9 cellular contexts compared by ENCODE assay signal in genomic region chr19:7902796-7903243, GRCh38. TPM values are rescaled to one million over a fixed set of nuclear protein-coding genes. Genes with fewer than 3 reads are reported as not detected.
DNase-seq lines count a peak whose midpoint lies in the region; ATAC-seq, FAIRE-seq and TF ChIP-seq lines count a peak whose summit lies in the region.
"Had no signal": no experiment of that assay in that cellular context is flagged by ENCODE, and none has a peak within 500 bp of the region (broad histone marks: within the 10 kb centered on the region; RNA-seq: fewer than 3 reads in every experiment).

No MANE protein-coding gene starts in this region.

- H3K27me3 ChIP-seq in HAP-1 (ENCODE audit: low read depth) (no peaks in the 10 kb centered on the region), Panc1 (ENCODE audit: control insufficient read depth, insufficient read depth, low read length) (no peaks in the 10 kb centered on the region), esophagus squamous epithelium (peaks cover 0 to 11% (median 0%) of the 10 kb centered on the region in 4 donors)

- CTCF ChIA-PET in Panc1 (lab: Charles Lee) = no interaction called here

- intact Hi-C loops in Panc1 (cut with micrococcal nuclease; ENCODE audit: unreplicated experiment) = no loop called here
- intact Hi-C loops in esophagus squamous epithelium (cut with DNase I) = loop anchor here (10.0 kb wide), 1 partner anchor 48 kb away; no protein-coding TSS in a partner anchor

- POLR2A ChIA-PET in Panc1 (lab: Charles Lee) = interaction anchor here (1.4 kb wide), 1 partner anchor 34 kb away, joined by 9 read pairs; no protein-coding TSS in a partner anchor

- H3K9me3 ChIP-seq in HAP-1 (no peaks in the 10 kb centered on the region), Panc1 (ENCODE audit: control insufficient read depth, insufficient read depth, low read depth, low read length) (no peaks in the 10 kb centered on the region), esophagus squamous epithelium (no peaks in the 10 kb centered on the region)

- no peak for FAIRE-seq in RCC 7860 (lab: Jason Lieb, UNC)

- TSS peak; percentile 88 for BruUV-seq in Panc1 (replicated peaks; lab: Mats Ljungman, UMichigan)

- in situ Hi-C loops in HAP-1 (cut with MboI; ENCODE audit: low sequenced_read_pairs) (no loop called here), Panc1 (cut with HindIII; ENCODE audit: low pct_unique_long_range_greater_than_20kb, low sequenced_read_pairs) (no loop called here)

- H3K36me3 ChIP-seq in HAP-1 (replicated peaks) (peaks cover 13% of the 10 kb centered on the region), Panc1 (ENCODE audit: control insufficient read depth, insufficient read depth, low read length) (no peaks in the 10 kb centered on the region; the same call in 1 of the 2 replicates), esophagus squamous epithelium (peaks cover 0 to 37% (median 7%) of the 10 kb centered on the region in 3 donors)

- no peak for TF ChIP-seq POLR2A in esophagus squamous epithelium (IDR thresholded peaks at IDR 0.05)

- peak overlapping the region; percentile 52 for H3K4me3 ChIP-seq in HAP-1
- peak overlapping the region; percentile 65 to 82 for H3K4me3 ChIP-seq in Panc1 (ENCODE audit: low read depth in 2 of 2, low read length in 2 of 2)
- peak overlapping the region; percentile 66 to 99 (median 78) for H3K4me3 ChIP-seq in esophagus squamous epithelium
- peak overlapping the region; percentile 63 for H3K4me3 ChIP-seq in retinal pigment epithelial cell (ENCODE audit: low read length)

- H3K4me1 ChIP-seq in HAP-1 (peaks cover 15% of the 10 kb centered on the region), Panc1 (ENCODE audit: control insufficient read depth, insufficient read depth, low read length) (peaks cover 6% of the 10 kb centered on the region; the same call in 1 of the 2 replicates), esophagus squamous epithelium (peaks cover 28 to 77% (median 52%) of the 10 kb centered on the region in 3 donors)

- H3K27ac ChIP-seq in Panc1 (ENCODE audit: low read length) (peak overlapping the region; percentile 96), esophagus squamous epithelium (peak overlapping the region; percentile 88 to 93 (median 92))

- no peak for DNase-seq in HAP-1 (ENCODE audit: low spot score in 2 of 2)
- DNase-seq in Panc1 (ENCODE audit: low read depth, low spot score) = no peak
- DNase-seq in esophagus squamous epithelium (lab: John Stamatoyannopoulos, UW) = no peak
- no peak for DNase-seq in retinal pigment epithelial cell (ENCODE audit: low read depth)
- DNase-seq in RCC 7860 (ENCODE audit: low spot score) = no peak
- DNase-seq in AML-193 (lab: John Stamatoyannopoulos, UW) = no peak

- no peak for ATAC-seq in Panc1
- ATAC-seq in HG03045 (IDR thresholded peaks at IDR 0.05; ENCODE audit: unreplicated experiment) = no peak
- ATAC-seq in HG02938 (IDR thresholded peaks at IDR 0.05; ENCODE audit: unreplicated experiment) = no peak

- TF ChIP-seq CTCF in Panc1 (IDR thresholded peaks at IDR 0.05) (no peak), esophagus squamous epithelium (IDR thresholded peaks at IDR 0.05) (no peak), retinal pigment epithelial cell (conservative IDR thresholded peaks at IDR 0.05; ENCODE audit: low read depth, low read length) (no peak)

- WGBS in esophagus squamous epithelium, 2 donors = 12 to 30% methylated on average over 4 to 17 of the region's 20 CpGs

RNA-seq across cellular contexts. Expression of gene MAP2K7, which starts 0.9 kb away (rescaled TPM):
- total RNA-seq in Panc1 (2021; ENCODE audit: unreplicated experiment) = 32.9 TPM
- polyA plus RNA-seq in Panc1 (2012; ENCODE audit: insufficient read length) = 35.2 TPM
- 10 to 100 TPM in 3 of 4 donors, 1 to 10 TPM in 1; 8.6 to 17.3 (median 13.8) TPM for total RNA-seq in esophagus squamous epithelium

RNA-seq across cellular contexts. Expression of gene TGFBR3L, which starts 11.8 kb away (rescaled TPM):
- total RNA-seq in Panc1 (2021; ENCODE audit: unreplicated experiment) (12.5 TPM), esophagus squamous epithelium (not detected)
- polyA plus RNA-seq in Panc1 (2012; ENCODE audit: insufficient read length) = 38.6 TPM
- total RNA-seq: subcutaneous adipose tissue had no signal

RNA-seq across cellular contexts. Expression of gene LRRC8E, which starts 14.5 kb away (rescaled TPM):
- total RNA-seq in Panc1 (2021; ENCODE audit: unreplicated experiment) = 5.0 TPM
- polyA plus RNA-seq in Panc1 (2012; ENCODE audit: insufficient read length) = 4.4 TPM
- total RNA-seq in esophagus squamous epithelium = 10 to 100 TPM in 2 of 4 donors, 1 to 10 TPM in 2; 7.6 to 17.0 (median 9.5) TPM

RNA-seq across cellular contexts. Expression of gene SNAPC2, which starts 17.3 kb away (rescaled TPM):
- 63.0 TPM for total RNA-seq in Panc1 (2021; ENCODE audit: unreplicated experiment)
- 64.0 TPM for polyA plus RNA-seq in Panc1 (2012; ENCODE audit: insufficient read length)
- total RNA-seq in esophagus squamous epithelium = 10 to 100 TPM in 1 of 4 donors, 1 to 10 TPM in 3; 6.2 to 10.9 (median 6.4) TPM

RNA-seq across cellular contexts. Expression of gene CTXN1, which starts 23.1 kb away (rescaled TPM):
- 89.4 TPM for total RNA-seq in Panc1 (2021; ENCODE audit: unreplicated experiment)
- polyA plus RNA-seq in Panc1 (2012; ENCODE audit: insufficient read length) = 269 TPM
- total RNA-seq in esophagus squamous epithelium = 1 to 10 TPM in 1 of 4 donors, under 1 TPM in 2, not detected in 1; 0.35 to 2.7 (median 0.75) TPM

Comparison
In these comparisons a context has a peak if more than half of its experiments do, and no peak if none do; other contexts are left out.
1. RNA of gene TGFBR3L, which starts 11.8 kb away (total RNA-seq): 12.5 TPM in Panc1 (single experiment); not detected in esophagus squamous epithelium; every median in the first group is over 10 times any median in the second.
2. Peak in every context shown above with its lines, with median percentiles within 50 percentile points of each other: H3K4me3 ChIP-seq.